In the genomic region with DNA sequence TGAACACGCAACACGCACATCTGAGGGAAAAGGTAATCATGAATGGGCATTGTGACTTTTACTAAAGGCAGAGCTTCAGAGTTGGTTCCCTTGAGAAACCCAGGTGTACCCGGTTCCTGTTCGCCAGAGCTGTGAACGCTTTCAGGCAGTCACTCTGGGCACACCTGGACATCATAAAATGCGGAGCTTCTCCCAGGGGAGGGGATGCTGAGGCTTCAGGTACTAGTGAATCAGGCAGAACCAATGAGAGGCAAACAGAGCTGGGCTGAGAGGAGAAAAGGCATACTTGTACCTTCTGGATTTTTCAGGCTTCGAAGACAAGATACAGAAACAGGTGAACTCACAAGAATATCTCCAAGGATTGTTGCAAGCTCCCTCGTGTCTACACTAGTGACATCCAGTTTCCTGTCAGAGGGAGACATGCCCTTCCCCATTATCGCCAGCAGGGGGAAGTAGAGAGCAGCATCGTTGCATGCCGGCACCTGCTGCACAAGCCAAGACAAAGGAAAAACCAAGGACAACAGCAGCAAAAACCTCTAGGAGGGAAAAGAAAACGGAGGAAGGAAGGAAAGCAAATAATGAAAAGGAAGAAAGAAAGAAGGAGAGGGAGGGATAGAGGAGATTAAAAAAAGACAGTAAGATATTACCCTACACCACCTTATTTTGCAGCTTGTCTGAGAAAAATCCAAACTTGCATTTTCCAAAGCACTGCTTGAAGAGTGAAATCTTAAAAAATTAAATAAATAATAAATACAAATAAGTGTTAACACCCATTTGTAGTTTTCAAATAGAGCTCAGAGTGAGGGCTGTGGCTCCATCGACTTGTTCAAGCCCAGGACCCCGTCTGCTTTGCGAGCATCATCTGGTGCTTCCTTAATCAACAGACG, we compare ENCODE assay signal across 8 cellular contexts. TPM values are rescaled to one million over a fixed set of nuclear protein-coding genes. Genes with fewer than 3 reads are reported as not detected.
A peak's percentile ranks its signal among the peaks of the same experiment; 100 is the strongest.
DNase-seq lines count a peak whose midpoint lies in the region; ATAC-seq, FAIRE-seq and TF ChIP-seq lines count a peak whose summit lies in the region.

No MANE protein-coding gene starts in this region.

- H3K9me3 Mint-ChIP-seq in CD14-positive monocyte = no peaks in the 10 kb centered on the region
- H3K9me3 Mint-ChIP-seq in activated naive CD4-positive, alpha-beta T cell treated with anti-CD3 and anti-CD28 coated beads, Interleukin-2, amount 10 ng/mL, durations not matched to agents 7 days and 5 days = no peaks in the 10 kb centered on the region

- peak; percentile 96 for TF ChIP-seq CTCF in CD14-positive monocyte (IDR thresholded peaks at IDR 0.05)

- DNase-seq in CD14-positive monocyte (ENCODE audit: low spot score) (peak; percentile 75), MV-4-11 (lab: John Stamatoyannopoulos, UW) (peak; percentile 57), SKM-1 (lab: John Stamatoyannopoulos, UW; ENCODE audit: unreplicated experiment) (peak; percentile 46), head of caudate nucleus (peak; percentile 52 to 94 (median 87)), posterior vena cava (ENCODE audit: low spot score) (peak; percentile 87), urothelium cell line (ENCODE audit: low spot score) (peak; percentile 86)
- DNase-seq in activated naive CD4-positive, alpha-beta T cell treated with anti-CD3 and anti-CD28 coated beads, Interleukin-2, amount 10 ng/mL, durations not matched to agents 7 days and 5 days = peak; percentile 83

- H3K27me3 Mint-ChIP-seq in CD14-positive monocyte (ENCODE audit: low read depth in 3 of 3) = peaks cover 25 to 41% (median 37%) of the 10 kb centered on the region in 3 donors
- peaks cover 60% of the 10 kb centered on the region for H3K27me3 Mint-ChIP-seq in activated naive CD4-positive, alpha-beta T cell treated with anti-CD3 and anti-CD28 coated beads, Interleukin-2, amount 10 ng/mL, durations not matched to agents 7 days and 5 days

- no peak overlapping the region for H3K27ac Mint-ChIP-seq in CD14-positive monocyte
- H3K27ac Mint-ChIP-seq in activated naive CD4-positive, alpha-beta T cell treated with anti-CD3 and anti-CD28 coated beads, Interleukin-2, amount 10 ng/mL, durations not matched to agents 7 days and 5 days = no peak overlapping the region

- CTCF ChIA-PET in activated naive CD4-positive, alpha-beta T cell treated with anti-CD3 and anti-CD28 coated beads, Interleukin-2, amount 10 ng/mL, durations not matched to agents 7 days and 5 days (lab: Charles Lee) = interaction anchor here (0.7 to 5.6 kb wide), 44 partner anchors 8 to 672 kb away, joined by 3 to 136 read pairs (median 4); a partner anchor contains a TSS

- intact Hi-C loops in CD14-positive monocyte (cut with micrococcal nuclease) = loop anchor here (2.0 to 10.0 kb wide), 3 partner anchors 206 to 633 kb away; no protein-coding TSS in a partner anchor
- intact Hi-C loops in head of caudate nucleus (cut with DNase I) = loop anchor here (5.0 kb wide), 1 partner anchor 212 kb away; no protein-coding TSS in a partner anchor
- intact Hi-C loops in posterior vena cava (cut with DNase I) = loop anchor here (5.0 to 10.0 kb wide), 2 partner anchors 202 to 210 kb away; no protein-coding TSS in a partner anchor

- peak overlapping the region in 1 of 2 donors; percentile 74 for H3K4me3 Mint-ChIP-seq in CD14-positive monocyte
- no peak overlapping the region for H3K4me3 Mint-ChIP-seq in activated naive CD4-positive, alpha-beta T cell treated with anti-CD3 and anti-CD28 coated beads, Interleukin-2, amount 10 ng/mL, durations not matched to agents 7 days and 5 days

- FAIRE-seq in urothelium cell line (lab: Jason Lieb, UNC) = peak; percentile 85

- peak; percentile 58 for ATAC-seq in GM21381 (IDR thresholded peaks at IDR 0.05; ENCODE audit: unreplicated experiment)

- H3K36me3 Mint-ChIP-seq in CD14-positive monocyte = no peaks in the 10 kb centered on the region
- no peaks in the 10 kb centered on the region for H3K36me3 Mint-ChIP-seq in activated naive CD4-positive, alpha-beta T cell treated with anti-CD3 and anti-CD28 coated beads, Interleukin-2, amount 10 ng/mL, durations not matched to agents 7 days and 5 days

- peaks cover 18% of the 10 kb centered on the region for H3K4me1 Mint-ChIP-seq in CD14-positive monocyte
- peaks cover 22% of the 10 kb centered on the region for H3K4me1 Mint-ChIP-seq in activated naive CD4-positive, alpha-beta T cell treated with anti-CD3 and anti-CD28 coated beads, Interleukin-2, amount 10 ng/mL, durations not matched to agents 7 days and 5 days

RNA-seq across cellular contexts. Expression of a gene that starts 2.0 kb away (rescaled TPM):
- polyA plus RNA-seq in CD14-positive monocyte = not detected
- not detected for total RNA-seq in posterior vena cava

RNA-seq across cellular contexts. Expression of a gene that starts 25.4 kb away (rescaled TPM):
- polyA plus RNA-seq in CD14-positive monocyte = not detected
- under 1 TPM; 0.79 to 0.90 TPM for total RNA-seq in posterior vena cava

RNA-seq across cellular contexts. Expression of a gene that starts 44.3 kb away (rescaled TPM):
- polyA plus RNA-seq in CD14-positive monocyte = 10 to 100 TPM; 44.6 to 45.8 TPM
- total RNA-seq in posterior vena cava = 10 to 100 TPM; 37.0 to 39.5 TPM

RNA-seq across cellular contexts. Expression of a gene that starts 47.7 kb away (rescaled TPM):
- polyA plus RNA-seq in CD14-positive monocyte = 1 to 10 TPM; 9.2 to 9.6 TPM
- total RNA-seq in posterior vena cava = 1 to 10 TPM; 6.6 to 9.2 TPM

RNA-seq across cellular contexts. Expression of a gene that starts 51.0 kb away (rescaled TPM):
- not detected for polyA plus RNA-seq in CD14-positive monocyte
- total RNA-seq in posterior vena cava = not detected

Comparison
In these comparisons a context has a peak if more than half of its experiments do, and no peak if none do; other contexts are left out.
1. Peak in every context shown above with its lines: DNase-seq and ATAC-seq.